Comparison of ENCODE assay signal across 20 cellular contexts in genomic region chr3:24538891-24539290, GRCh38. TPM values are rescaled to one million over a fixed set of nuclear protein-coding genes. Genes with fewer than 3 reads are reported as not detected.
DNase-seq lines count a peak whose midpoint lies in the region; ATAC-seq and TF ChIP-seq lines count a peak whose summit lies in the region.
"Had no signal": no experiment of that assay in that cellular context is flagged by ENCODE, and none has a peak within 500 bp of the region (broad histone marks: within the 10 kb centered on the region; RNA-seq: fewer than 3 reads in every experiment).

No MANE protein-coding gene starts in this region.

- no peak overlapping the region for H3K27ac Mint-ChIP-seq in mesothelial cell of epicardium
- H3K27ac Mint-ChIP-seq: B cell; CD4-positive, CD25-positive, alpha-beta regulatory T cell had no signal

- no peak for TF ChIP-seq CTCF in right atrium auricular region (IDR thresholded peaks at IDR 0.05)
- no peak for TF ChIP-seq CTCF in gastrocnemius medialis (IDR thresholded peaks at IDR 0.05 in 4 of 5, conservative IDR thresholded peaks at IDR 0.05 in 1 of 5)
- TF ChIP-seq CTCF in mesothelial cell of epicardium (IDR thresholded peaks at IDR 0.05; ENCODE audit: unreplicated experiment) = no peak
- no peak for TF ChIP-seq CTCF in SK-N-SH (IDR thresholded peaks at IDR 0.05)

- H3K9me3 Mint-ChIP-seq in mesothelial cell of epicardium = no peaks in the 10 kb centered on the region

- H3K4me1 ChIP-seq in right atrium auricular region (no peaks in the 10 kb centered on the region), gastrocnemius medialis (peaks cover 15 to 16% of the 10 kb centered on the region in 2 donors), SK-N-SH (ENCODE audit: control insufficient read depth in 1 of 2, insufficient read depth in 2 of 2, low read depth in 1 of 2, low read length in 1 of 2) (no peaks in the 10 kb centered on the region)
- H3K4me1 ChIP-seq: Caco-2 had no signal

- no peak for TF ChIP-seq POLR2A in gastrocnemius medialis (IDR thresholded peaks at IDR 0.05)

- no peak overlapping the region for H3K4me2 ChIP-seq in SK-N-SH

- no peaks in the 10 kb centered on the region for H3K9me2 ChIP-seq in SK-N-SH

- H3K27me3 ChIP-seq in right atrium auricular region (no peaks in the 10 kb centered on the region), gastrocnemius medialis (no peaks in the 10 kb centered on the region), SK-N-SH (ENCODE audit: insufficient read depth) (no peaks in the 10 kb centered on the region)

- TF ChIP-seq EP300 in SK-N-SH (IDR thresholded peaks at IDR 0.05; ENCODE audit: borderline replicate concordance in 1 of 2, low read depth in 1 of 2, low read length in 1 of 2) = no peak

- H3K36me3 ChIP-seq in right atrium auricular region (no peaks in the 10 kb centered on the region), gastrocnemius medialis (no peaks in the 10 kb centered on the region), SK-N-SH (replicated peaks in 1 of 2; ENCODE audit: control insufficient read depth in 1 of 2, insufficient read depth in 2 of 2, low read length in 1 of 2) (no peaks in the 10 kb centered on the region)

- no peak for DNase-seq in Right ventricle myocardium inferior (ENCODE audit: missing footprints)
- no peak for DNase-seq in right atrium auricular region (ENCODE audit: low spot score)
- peak; percentile 17 for DNase-seq in left kidney (ENCODE audit: low read depth, low spot score)
- DNase-seq in gastrocnemius medialis = peak; percentile 46 to 62
- DNase-seq in mesenteric fat pad (ENCODE audit: low spot score) = no peak
- no peak for DNase-seq in mesothelial cell of epicardium (ENCODE audit: low spot score in 2 of 2, unreplicated experiment in 2 of 2)
- no peak for DNase-seq in SK-N-SH
- DNase-seq in NCI-H748 (lab: John Stamatoyannopoulos, UW; ENCODE audit: unreplicated experiment) = no peak
- DNase-seq: Caco-2; CD4-positive, CD25-positive, alpha-beta regulatory T cell; GM23248; NCI-H187; NCI-H345; NCI-H526 treated with DMSO at 0.1 percent for 48 hours; NK-92 treated with Interleukin-12 subunit alpha and Interleukin-12 subunit beta, amount 100 ng/mL, for 24 hours; OCI-M1; RPMI8226 had no signal

- no peaks in the 10 kb centered on the region for H3K79me2 ChIP-seq in SK-N-SH (ENCODE audit: insufficient read depth)

- H2AFZ ChIP-seq in SK-N-SH (ENCODE audit: low read depth) = no peak overlapping the region
- H2AFZ ChIP-seq: GM23248 had no signal

- peak; percentile 97 for ATAC-seq in Right ventricle myocardium inferior
- peak; percentile 91 to 92 for ATAC-seq in gastrocnemius medialis
- ATAC-seq: HCT116 had no signal

- intact Hi-C loops in Right ventricle myocardium inferior (cut with DNase I) = loop anchor here (2.0 kb wide), 1 partner anchor 44 kb away; the partner anchor contains the start of gene THRB
- intact Hi-C loops in gastrocnemius medialis (cut with DNase I; ENCODE audit: low total_unique reads) = no loop called here

- peaks cover 39% of the 10 kb centered on the region for H3K27me3 Mint-ChIP-seq in mesothelial cell of epicardium (ENCODE audit: low read depth)
- H3K27me3 Mint-ChIP-seq: CD4-positive, CD25-positive, alpha-beta regulatory T cell had no signal

- 81% methylated on average over 2 of the region's 2 CpGs for WGBS in SK-N-SH (ENCODE audit: low lambda C conversion rate)

- H3K36me3 Mint-ChIP-seq in mesothelial cell of epicardium = no peaks in the 10 kb centered on the region
- H3K36me3 Mint-ChIP-seq: CD4-positive, CD25-positive, alpha-beta regulatory T cell had no signal

- H3K4me3 ChIP-seq in right atrium auricular region = no peak overlapping the region
- H3K4me3 ChIP-seq in gastrocnemius medialis = no peak overlapping the region
- no peak overlapping the region for H3K4me3 ChIP-seq in SK-N-SH (ENCODE audit: low read depth in 2 of 2, low read length in 1 of 2)
- H3K4me3 ChIP-seq: GM23248 had no signal

- no peak overlapping the region for H3K9ac ChIP-seq in SK-N-SH
- H3K9ac ChIP-seq: GM23248 had no signal

- H3K27ac ChIP-seq in right atrium auricular region = no peak overlapping the region
- peak overlapping the region in 3 of 4 donors; percentile 48 to 62 (median 58) for H3K27ac ChIP-seq in gastrocnemius medialis
- no peak overlapping the region for H3K27ac ChIP-seq in SK-N-SH (ENCODE audit: low read depth in 2 of 2, low read length in 1 of 2)
- H3K27ac ChIP-seq: 22Rv1, GM23248 had no signal

- in situ Hi-C loops in gastrocnemius medialis (cut with MboI; ENCODE audit: low sequenced_read_pairs in 4 of 4) = no loop called here

- H4K20me1 ChIP-seq in SK-N-SH (ENCODE audit: insufficient read depth) = no peaks in the 10 kb centered on the region

- POLR2A ChIA-PET in SK-N-SH (lab: Yijun Ruan, JAX) = no interaction called here

- H3K4me3 Mint-ChIP-seq in mesothelial cell of epicardium = no peak overlapping the region
- H3K4me3 Mint-ChIP-seq: B cell; CD4-positive, CD25-positive, alpha-beta regulatory T cell had no signal

- H3K9me3 ChIP-seq in right atrium auricular region (no peaks in the 10 kb centered on the region), gastrocnemius medialis (no peaks in the 10 kb centered on the region), SK-N-SH (no peaks in the 10 kb centered on the region)
- H3K9me3 ChIP-seq: Caco-2 had no signal

- no peaks in the 10 kb centered on the region for H3F3A ChIP-seq in SK-N-SH (replicated peaks; ENCODE audit: insufficient read depth)

- CTCF ChIA-PET in SK-N-SH (lab: Yijun Ruan, JAX) = interaction anchor here (1.4 kb wide), 1 partner anchor 12 kb away, joined by 3 read pairs; no protein-coding TSS in a partner anchor

- no peaks in the 10 kb centered on the region for H3K4me1 Mint-ChIP-seq in mesothelial cell of epicardium
- H3K4me1 Mint-ChIP-seq: B cell; CD4-positive, CD25-positive, alpha-beta regulatory T cell had no signal

- TF ChIP-seq RAD21 in SK-N-SH (IDR thresholded peaks at IDR 0.05; ENCODE audit: low read length) = no peak

TF ChIP-seq in SK-N-SH, 30 proteins besides CTCF, POLR2A, EP300 and RAD21:
- TF ChIP-seq USF1 (IDR thresholded peaks at IDR 0.05; ENCODE audit: borderline replicate concordance, low read depth) (no peak), FOSL2 (IDR thresholded peaks at IDR 0.05; ENCODE audit: borderline replicate concordance, low read depth) (no peak)

RNA-seq across cellular contexts. Expression of gene THRB, which starts 44.2 kb away (rescaled TPM):
- total RNA-seq in Right ventricle myocardium inferior (25.9 TPM), right atrium auricular region (1 to 10 TPM; 4.2 to 7.0 TPM), gastrocnemius medialis (10 to 100 TPM; 20.1 to 60.0 (median 25.3) TPM), mesenteric fat pad (27.5 TPM), mesothelial cell of epicardium (2.1 to 3.4 TPM (median 2.4 TPM) in 3 replicates)
- polyA plus RNA-seq in SK-N-SH (2012; rRNA removed) = 0.02 and 0.08 TPM in 2 replicates
- polyA plus RNA-seq in SK-N-SH (2012; cell fraction: cytosol; rRNA removed) = 0.04 and 0.09 TPM in 2 replicates
- 0.04 and 0.15 TPM in 2 replicates for polyA plus RNA-seq in SK-N-SH (2012; cell fraction: nucleus; rRNA removed)
- polyA plus RNA-seq: CD4-positive, CD25-positive, alpha-beta regulatory T cell had no signal

Comparison
In these comparisons a context has a peak if more than half of its experiments do, and no peak if none do; other contexts are left out.
1. DNase-seq: peak in left kidney (single experiment) and gastrocnemius medialis (2 of 2); none in Right ventricle myocardium inferior (single experiment), right atrium auricular region (single experiment), mesenteric fat pad (single experiment), mesothelial cell of epicardium (0 of 2), SK-N-SH (single experiment) and NCI-H748 (single experiment).
2. H3K27ac ChIP-seq: peak in gastrocnemius medialis (3 of 4); none in right atrium auricular region (0 of 2) and SK-N-SH (0 of 2).